ENCODE assay signal across 25 cellular contexts in genomic region chr18:22311301-22311700, GRCh38.
DNase-seq lines count a peak whose midpoint lies in the region; ATAC-seq and TF ChIP-seq lines count a peak whose summit lies in the region.
"Had no signal": no experiment of that assay in that cellular context is flagged by ENCODE, and none has a peak within 500 bp of the region (broad histone marks: within the 10 kb centered on the region; RNA-seq: fewer than 3 reads in every experiment).

No MANE protein-coding gene starts in this region.

- no peak overlapping the region for H3K4me3 ChIP-seq in astrocyte of the spinal cord (ENCODE audit: low read depth, low read length)
- H3K4me3 ChIP-seq in fibroblast of mammary gland (ENCODE audit: control insufficient read depth, low read depth, low read length) = no peak overlapping the region
- H3K4me3 ChIP-seq in skeletal muscle cell (ENCODE audit: low read depth, low read length) = no peak overlapping the region
- H3K4me3 ChIP-seq in right lobe of liver = no peak overlapping the region
- H3K4me3 ChIP-seq: cardiac muscle cell, colonic mucosa, hepatocyte, mucosa of descending colon, SJSA1, tibial nerve had no signal

- H3K27me3 ChIP-seq in right lobe of liver = no peaks in the 10 kb centered on the region
- H3K27me3 ChIP-seq: cardiac muscle cell, colonic mucosa, hepatocyte, SJSA1, tibial nerve had no signal

- POLR2A ChIA-PET in activated CD8-positive, alpha-beta T cell treated with anti-CD3 and anti-CD28 coated beads for 36 hours (lab: Charles Lee) = interaction anchor here (0.6 kb wide), 1 partner anchor 106 kb away, joined by 3 read pairs; no protein-coding TSS in a partner anchor

- DNase-seq in GM04503 (ENCODE audit: low read depth) (peak; percentile 21), astrocyte of the spinal cord (ENCODE audit: low read depth, low spot score) (peak; percentile 67), fibroblast of mammary gland (ENCODE audit: low read depth) (peak; percentile 83), skeletal muscle cell (ENCODE audit: low read depth) (peak; percentile 66), right lobe of liver (no peak), RKO (ENCODE audit: low spot score) (no peak), NCI-H1105 treated with DMSO at 0.1 percent for 48 hours (lab: John Stamatoyannopoulos, UW) (no peak)
- no peak for DNase-seq in activated CD8-positive, alpha-beta T cell treated with anti-CD3 and anti-CD28 coated beads for 36 hours
- DNase-seq: ACHN; activated CD4-positive, alpha-beta T cell treated with anti-CD3 and anti-CD28 coated beads for 4 hours; activated T-cell treated with anti-CD3 and anti-CD28 coated beads, Interleukin-2, amount 50 U/mL, for 1 hour; colonic mucosa; mucosa of descending colon; MV-4-11; natural killer cell; stimulated activated CD4-positive, alpha-beta T cell treated with anti-CD3 and anti-CD28 coated beads, Interleukin-15, amount 100 ng/mL, for 24 hours; stimulated activated CD4-positive, alpha-beta T cell treated with anti-CD3 and anti-CD28 coated beads, Interleukin-4, amount 100 ng/mL, for 4 hours; T1000 had no signal

- in situ Hi-C loops in astrocyte of the spinal cord (cut with HindIII; ENCODE audit: low sequenced_read_pairs) = no loop called here

- H3K27ac ChIP-seq in right lobe of liver = no peak overlapping the region
- H3K27ac ChIP-seq: cardiac muscle cell, colonic mucosa, hepatocyte, RWPE1, SJSA1, tibial nerve, VCaP had no signal

- H3K36me3 Mint-ChIP-seq in activated CD8-positive, alpha-beta T cell treated with anti-CD3 and anti-CD28 coated beads for 36 hours (ENCODE audit: low read depth) = no peaks in the 10 kb centered on the region
- H3K36me3 Mint-ChIP-seq: natural killer cell had no signal

- no peaks in the 10 kb centered on the region for H3K36me3 ChIP-seq in right lobe of liver
- H3K36me3 ChIP-seq: cardiac muscle cell, colonic mucosa, SJSA1, tibial nerve had no signal

- H3K9me3 Mint-ChIP-seq in activated CD8-positive, alpha-beta T cell treated with anti-CD3 and anti-CD28 coated beads for 36 hours = no peaks in the 10 kb centered on the region
- H3K9me3 Mint-ChIP-seq: natural killer cell had no signal

- intact Hi-C loops in right lobe of liver (cut with DNase I) = no loop called here
- intact Hi-C loops in activated CD8-positive, alpha-beta T cell treated with anti-CD3 and anti-CD28 coated beads for 36 hours (cut with micrococcal nuclease) = no loop called here

- TF ChIP-seq CTCF in astrocyte of the spinal cord (IDR thresholded peaks at IDR 0.05; ENCODE audit: low read depth, low read length) (no peak), fibroblast of mammary gland (conservative IDR thresholded peaks at IDR 0.05; ENCODE audit: control insufficient read depth, insufficient read depth, low read depth, low read length) (no peak), right lobe of liver (IDR thresholded peaks at IDR 0.05) (no peak)
- TF ChIP-seq CTCF in activated CD8-positive, alpha-beta T cell treated with anti-CD3 and anti-CD28 coated beads for 36 hours (IDR thresholded peaks at IDR 0.05) = no peak

- H3K27me3 Mint-ChIP-seq in activated CD8-positive, alpha-beta T cell treated with anti-CD3 and anti-CD28 coated beads for 36 hours = no peaks in the 10 kb centered on the region

- 44% methylated on average over 5 of the region's 5 CpGs for WGBS in right lobe of liver (ENCODE audit: insufficient coverage, low coverage, low lambda C conversion rate, missing lambda C conversion rate)

- no peak overlapping the region for H3K27ac Mint-ChIP-seq in activated CD8-positive, alpha-beta T cell treated with anti-CD3 and anti-CD28 coated beads for 36 hours
- H3K27ac Mint-ChIP-seq: natural killer cell had no signal

- CTCF ChIA-PET in activated CD8-positive, alpha-beta T cell treated with anti-CD3 and anti-CD28 coated beads for 36 hours (lab: Charles Lee) = no interaction called here

- TF ChIP-seq POLR2A in right lobe of liver (IDR thresholded peaks at IDR 0.05) = no peak

- H3K9me3 ChIP-seq in right lobe of liver = no peaks in the 10 kb centered on the region
- H3K9me3 ChIP-seq: colonic mucosa, mucosa of descending colon, SJSA1, tibial nerve had no signal

- no peak for ATAC-seq in right lobe of liver
- ATAC-seq in activated CD8-positive, alpha-beta T cell treated with anti-CD3 and anti-CD28 coated beads for 36 hours = no peak
- ATAC-seq: HCT116, mucosa of descending colon, natural killer cell had no signal

- no peak overlapping the region for H3K4me3 Mint-ChIP-seq in activated CD8-positive, alpha-beta T cell treated with anti-CD3 and anti-CD28 coated beads for 36 hours
- H3K4me3 Mint-ChIP-seq: natural killer cell had no signal

- H3K4me1 Mint-ChIP-seq in activated CD8-positive, alpha-beta T cell treated with anti-CD3 and anti-CD28 coated beads for 36 hours (ENCODE audit: low read depth) = peaks cover 3% of the 10 kb centered on the region
- H3K4me1 Mint-ChIP-seq: natural killer cell had no signal

- H3K4me1 ChIP-seq in right lobe of liver = no peaks in the 10 kb centered on the region
- H3K4me1 ChIP-seq: colonic mucosa, tibial nerve had no signal

Comparison
In these comparisons a context has a peak if more than half of its experiments do, and no peak if none do; other contexts are left out.
1. DNase-seq: peak in GM04503 (single experiment), astrocyte of the spinal cord (single experiment), fibroblast of mammary gland (single experiment) and skeletal muscle cell (single experiment); none in right lobe of liver (0 of 3), RKO (single experiment), NCI-H1105 treated with DMSO at 0.1 percent for 48 hours (single experiment) and activated CD8-positive, alpha-beta T cell treated with anti-CD3 and anti-CD28 coated beads for 36 hours (single experiment).